ENCODE assay signal across 16 cellular contexts in genomic region chr13:73989244-73989843, GRCh38.
A peak's percentile ranks its signal among the peaks of the same experiment; 100 is the strongest.
DNase-seq lines count a peak whose midpoint lies in the region; ATAC-seq and TF ChIP-seq lines count a peak whose summit lies in the region.
"Had no signal": no experiment of that assay in that cellular context is flagged by ENCODE, and none has a peak within 500 bp of the region (broad histone marks: within the 10 kb centered on the region; RNA-seq: fewer than 3 reads in every experiment).

No MANE protein-coding gene starts in this region.

- BruUV-seq in Caco-2 (replicated peaks; lab: Mats Ljungman, UMichigan), result no TSS peak

- no peaks in the 10 kb centered on the region for H3K27me3 ChIP-seq in CD4-positive, CD25-positive, alpha-beta regulatory T cell (ENCODE audit: control insufficient read depth, insufficient read depth, low read length)
- H3K27me3 ChIP-seq in Caco-2 (replicated peaks; ENCODE audit: control insufficient read depth, insufficient read depth, low read length), result no peaks in the 10 kb centered on the region
- no peaks in the 10 kb centered on the region for H3K27me3 ChIP-seq in OCI-LY1 (ENCODE audit: insufficient read depth, low read length)
- no peaks in the 10 kb centered on the region for H3K27me3 ChIP-seq in right lobe of liver
- no peaks in the 10 kb centered on the region for H3K27me3 ChIP-seq in breast epithelium
- H3K27me3 ChIP-seq: gastrocnemius medialis, uterus had no signal

- ATAC-seq in CD4-positive, CD25-positive, alpha-beta regulatory T cell (ENCODE audit: low read depth in 2 of 2), result no peak
- ATAC-seq in right lobe of liver (peak; percentile 85 to 95 (median 92)), GM18502 (IDR thresholded peaks at IDR 0.05; ENCODE audit: poor library complexity, unreplicated experiment) (no peak)
- ATAC-seq: gastrocnemius medialis had no signal

- H3K79me2 ChIP-seq in OCI-LY1 (ENCODE audit: insufficient read depth, low read length), result no peaks in the 10 kb centered on the region

- H3K4me3 Mint-ChIP-seq in CD4-positive, CD25-positive, alpha-beta regulatory T cell, result peak overlapping the region in 2 of 4 donors; percentile 13 to 22
- H3K4me3 Mint-ChIP-seq in Caco-2 (ENCODE audit: unreplicated experiment), result peak overlapping the region; percentile 22

- H3K4me2 ChIP-seq in OCI-LY1 (ENCODE audit: low read length), result peak overlapping the region; percentile 3; the same call in 1 of the 2 replicates
- H3K4me2 ChIP-seq: PC-9, smooth muscle cell had no signal

- H3K4me1 ChIP-seq in CD4-positive, CD25-positive, alpha-beta regulatory T cell (ENCODE audit: control insufficient read depth, insufficient read depth, low read length, poor library complexity, severe bottlenecking), result peaks cover 22% of the 10 kb centered on the region
- H3K4me1 ChIP-seq in Caco-2, result peaks cover 13% of the 10 kb centered on the region
- H3K4me1 ChIP-seq in OCI-LY1 (ENCODE audit: insufficient read depth, low read length, severe bottlenecking), result peaks cover 67% of the 10 kb centered on the region
- peaks cover 0 to 14% (median 0%) of the 10 kb centered on the region in 4 donors for H3K4me1 ChIP-seq in right lobe of liver
- no peaks in the 10 kb centered on the region for H3K4me1 ChIP-seq in breast epithelium
- H3K4me1 ChIP-seq: uterus had no signal

- 33% methylated on average over 4 of the region's 4 CpGs for WGBS in right lobe of liver (ENCODE audit: insufficient coverage, low coverage, low lambda C conversion rate, missing lambda C conversion rate)

- CTCF ChIA-PET in Caco-2 (lab: Charles Lee), result interaction anchor here (0.6 to 1.4 kb wide), 2 partner anchors 47 to 298 kb away, joined by 4 to 11 read pairs; no protein-coding TSS in a partner anchor

- no peaks in the 10 kb centered on the region for H3K9me3 ChIP-seq in CD4-positive, CD25-positive, alpha-beta regulatory T cell (ENCODE audit: control insufficient read depth in 2 of 2, low read length in 2 of 2)
- no peaks in the 10 kb centered on the region for H3K9me3 ChIP-seq in Caco-2
- H3K9me3 ChIP-seq in OCI-LY1 (ENCODE audit: low read length), result no peaks in the 10 kb centered on the region
- H3K9me3 ChIP-seq in right lobe of liver, result no peaks in the 10 kb centered on the region
- H3K9me3 ChIP-seq in breast epithelium, result no peaks in the 10 kb centered on the region
- H3K9me3 ChIP-seq: gastrocnemius medialis, uterus had no signal

- H3K4me3 ChIP-seq in CD4-positive, CD25-positive, alpha-beta regulatory T cell (ENCODE audit: low read depth, low read length), result no peak overlapping the region
- H3K4me3 ChIP-seq in Caco-2 (ENCODE audit: low read depth, low read length) (no peak overlapping the region), OCI-LY1 (ENCODE audit: low read depth, low read length, poor library complexity, severe bottlenecking) (no peak overlapping the region), right lobe of liver (no peak overlapping the region), breast epithelium (no peak overlapping the region)
- H3K4me3 ChIP-seq: gastrocnemius medialis, PC-9, smooth muscle cell, uterus had no signal

- H3K36me3 Mint-ChIP-seq in CD4-positive, CD25-positive, alpha-beta regulatory T cell, result peaks cover 47% of the 10 kb centered on the region
- peaks cover 4% of the 10 kb centered on the region for H3K36me3 Mint-ChIP-seq in Caco-2 (ENCODE audit: insufficient read depth, unreplicated experiment)

- POLR2A ChIA-PET in Caco-2 (lab: Charles Lee), result no interaction called here

- intact Hi-C loops in Caco-2 (cut with micrococcal nuclease; ENCODE audit: unreplicated experiment) (loop anchor here (1.0 kb wide), 1 partner anchor 27 kb away; no protein-coding TSS in a partner anchor), right lobe of liver (cut with DNase I) (no loop called here), breast epithelium (cut with DNase I; ENCODE audit: low total_unique reads) (no loop called here)

- H3K9me2 ChIP-seq in OCI-LY1 (ENCODE audit: low read depth, low read length), result no peaks in the 10 kb centered on the region

- peaks cover 17% of the 10 kb centered on the region for H3K36me3 ChIP-seq in CD4-positive, CD25-positive, alpha-beta regulatory T cell (ENCODE audit: control insufficient read depth, insufficient read depth, low read length)
- no peaks in the 10 kb centered on the region for H3K36me3 ChIP-seq in Caco-2 (ENCODE audit: control insufficient read depth, insufficient read depth, low read length)
- 0 out of 2 replicates have a peak, but pooled peaks cover 4% of the 10 kb centered on the region for H3K36me3 ChIP-seq in OCI-LY1 (ENCODE audit: insufficient read depth, low read length)
- no peaks in the 10 kb centered on the region for H3K36me3 ChIP-seq in right lobe of liver
- H3K36me3 ChIP-seq in breast epithelium, result no peaks in the 10 kb centered on the region
- H3K36me3 ChIP-seq: gastrocnemius medialis, uterus had no signal

- peaks cover 7% of the 10 kb centered on the region; the same call in 1 of the 2 replicates for H3F3A ChIP-seq in OCI-LY1 (ENCODE audit: insufficient read depth, low read length)

- H3K9ac ChIP-seq in OCI-LY1 (ENCODE audit: low read length), result peak overlapping the region; percentile 1; the same call in 1 of the 2 replicates

- peaks cover 0 to 1% (median 0%) of the 10 kb centered on the region in 7 donors for H3K9me3 Mint-ChIP-seq in CD4-positive, CD25-positive, alpha-beta regulatory T cell
- no peaks in the 10 kb centered on the region for H3K9me3 Mint-ChIP-seq in Caco-2 (ENCODE audit: unreplicated experiment)

- no peak overlapping the region for H2AFZ ChIP-seq in OCI-LY1 (ENCODE audit: low read length)
- H2AFZ ChIP-seq: PC-9 had no signal

- no peak for DNase-seq in CD4-positive, CD25-positive, alpha-beta regulatory T cell
- peak in 1 of 2 experiments; percentile 17 for DNase-seq in Caco-2
- no peak for DNase-seq in right lobe of liver
- DNase-seq in nucleus accumbens (lab: John Stamatoyannopoulos, UW), result no peak
- no peak for DNase-seq in breast epithelium (ENCODE audit: low spot score in 2 of 2)
- DNase-seq: activated CD8-positive, alpha-beta memory T cell treated with anti-CD3 and anti-CD28 coated beads, Interleukin-2, amount 50 U/mL, for 4 hours; gastrocnemius medialis; NCI-H1417; NCI-H510A; PC-9; stimulated activated naive CD4-positive, alpha-beta T cell; uterus had no signal

- TF ChIP-seq CTCF in Caco-2 (IDR thresholded peaks at IDR 0.05; ENCODE audit: insufficient read depth in 1 of 2, low read depth in 1 of 2, low read length in 1 of 2, severe bottlenecking in 1 of 2, unreplicated experiment in 1 of 2) (no peak), OCI-LY1 (IDR thresholded peaks at IDR 0.05; ENCODE audit: low read length) (no peak), right lobe of liver (IDR thresholded peaks at IDR 0.05) (no peak), breast epithelium (IDR thresholded peaks at IDR 0.05) (no peak)

- H3K27ac ChIP-seq in CD4-positive, CD25-positive, alpha-beta regulatory T cell (ENCODE audit: insufficient read depth, low read length, poor library complexity, severe bottlenecking), result no peak overlapping the region
- peak overlapping the region; percentile 96 for H3K27ac ChIP-seq in OCI-LY1 (ENCODE audit: low read depth, low read length, poor library complexity, severe bottlenecking)
- H3K27ac ChIP-seq in right lobe of liver, result peak overlapping the region in 2 of 3 donors; percentile 42 to 65
- H3K27ac ChIP-seq in breast epithelium, result no peak overlapping the region
- H3K27ac ChIP-seq: gastrocnemius medialis, PC-9, uterus, VCaP had no signal

- peaks cover 31 to 59% (median 55%) of the 10 kb centered on the region in 4 donors for H3K4me1 Mint-ChIP-seq in CD4-positive, CD25-positive, alpha-beta regulatory T cell
- H3K4me1 Mint-ChIP-seq in Caco-2 (ENCODE audit: low read depth, unreplicated experiment), result peaks cover 26% of the 10 kb centered on the region

- peak overlapping the region; percentile 2 to 86 (median 74) for H3K27ac Mint-ChIP-seq in CD4-positive, CD25-positive, alpha-beta regulatory T cell
- H3K27ac Mint-ChIP-seq in Caco-2 (ENCODE audit: unreplicated experiment), result peak overlapping the region; percentile 75

- no peaks in the 10 kb centered on the region for H3K27me3 Mint-ChIP-seq in CD4-positive, CD25-positive, alpha-beta regulatory T cell
- H3K27me3 Mint-ChIP-seq in Caco-2 (ENCODE audit: insufficient read depth, unreplicated experiment), result no peaks in the 10 kb centered on the region

- H4K20me1 ChIP-seq in OCI-LY1 (ENCODE audit: insufficient read depth, low read length), result no peaks in the 10 kb centered on the region

- TF ChIP-seq POLR2A in right lobe of liver (IDR thresholded peaks at IDR 0.05) (no peak), breast epithelium (IDR thresholded peaks at IDR 0.05) (no peak)

Comparison
In these comparisons a context has a peak if more than half of its experiments do, and no peak if none do; other contexts are left out.
1. ATAC-seq: peak in right lobe of liver (4 of 4); none in CD4-positive, CD25-positive, alpha-beta regulatory T cell (0 of 2) and GM18502 (single experiment).
2. H3K27ac ChIP-seq: peak in OCI-LY1 (single experiment) and right lobe of liver (2 of 3); none in CD4-positive, CD25-positive, alpha-beta regulatory T cell (single experiment) and breast epithelium (0 of 2).